Comparison of ENCODE assay signal across 24 cellular contexts in the genomic region with DNA sequence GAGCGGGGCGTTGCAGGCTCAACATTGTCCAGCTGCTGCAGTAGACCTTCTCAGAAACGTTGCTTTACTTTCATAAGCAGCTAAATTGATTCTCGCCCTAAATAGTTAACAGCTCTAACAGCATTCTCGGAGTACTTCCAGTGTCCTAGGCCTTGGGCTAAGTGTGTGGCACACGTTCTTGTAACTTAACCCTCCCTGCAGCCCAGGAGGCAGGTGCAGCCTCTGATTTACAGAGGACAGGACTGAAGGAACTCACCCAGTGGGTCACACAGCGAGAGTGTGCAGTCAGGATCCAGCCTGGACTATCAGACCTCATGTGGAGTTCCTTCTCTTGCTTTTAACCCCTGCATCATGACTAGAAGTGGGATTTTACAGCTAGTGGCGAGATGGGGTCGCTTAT.
DNase-seq lines count a peak whose midpoint lies in the region; ATAC-seq and TF ChIP-seq lines count a peak whose summit lies in the region.
"Had no signal": no experiment of that assay in that cellular context is flagged by ENCODE, and none has a peak within 500 bp of the region (broad histone marks: within the 10 kb centered on the region; RNA-seq: fewer than 3 reads in every experiment).

No MANE protein-coding gene starts in this region.

- no peak overlapping the region for H3K27ac ChIP-seq in HEK293 (ENCODE audit: extremely low read depth, low read depth, low read length)
- H3K27ac ChIP-seq in skeletal muscle tissue (ENCODE audit: low read depth, low read length), result no peak overlapping the region
- H3K27ac ChIP-seq: A549; BLaER1 treated with 17β-estradiol and CSF1 and Interleukin-3, amounts not matched to agents 10 nM and 100 nM; GM23248 had no signal

- no peak overlapping the region for H3K4me3 ChIP-seq in HEK293 (ENCODE audit: low read depth, low read length)
- no peak overlapping the region for H3K4me3 ChIP-seq in NT2/D1 (ENCODE audit: insufficient read length, low read depth)
- no peak overlapping the region for H3K4me3 ChIP-seq in skeletal muscle tissue (ENCODE audit: low read length in 3 of 3)
- H3K4me3 ChIP-seq: A549; BLaER1 treated with 17β-estradiol and CSF1 and Interleukin-3, amounts not matched to agents 10 nM and 100 nM; GM12878; GM23248 had no signal

- H3K9me3 ChIP-seq in HEK293 (ENCODE audit: control insufficient read depth, insufficient read depth, low read depth, low read length), result no peaks in the 10 kb centered on the region
- no peaks in the 10 kb centered on the region for H3K9me3 ChIP-seq in NT2/D1 (ENCODE audit: insufficient read depth, low read length)
- H3K9me3 ChIP-seq in skeletal muscle tissue (ENCODE audit: control insufficient read depth in 3 of 3, low read length in 3 of 3), result no peaks in the 10 kb centered on the region
- H3K9me3 ChIP-seq: A549; BE2C; BLaER1 treated with 17β-estradiol and CSF1 and Interleukin-3, amounts not matched to agents 10 nM and 100 nM had no signal

- TF ChIP-seq CTCF in HEK293 (tag by site-specific recombination; IDR thresholded peaks at IDR 0.05), result no peak

- no peaks in the 10 kb centered on the region for H3K27me3 ChIP-seq in NT2/D1 (ENCODE audit: insufficient read depth, insufficient read length)
- H3K27me3 ChIP-seq in skeletal muscle tissue (ENCODE audit: control insufficient read depth in 3 of 3, insufficient read depth in 3 of 3, low read length in 3 of 3), result no peaks in the 10 kb centered on the region
- H3K27me3 ChIP-seq: BE2C; BLaER1 treated with 17β-estradiol and CSF1 and Interleukin-3, amounts not matched to agents 10 nM and 100 nM had no signal

- POLR2A ChIA-PET in HEK293 (lab: Yijun Ruan, JAX), result no interaction called here

- CTCF ChIA-PET in HEK293 (lab: Yijun Ruan, JAX), result no interaction called here

- no peak for ATAC-seq in GM19397 (IDR thresholded peaks at IDR 0.05; ENCODE audit: unreplicated experiment)
- ATAC-seq: A549, GM12878, HCT116 had no signal

- DNase-seq in NT2/D1 (ENCODE audit: low read depth, low spot score), result no peak
- DNase-seq in left kidney (ENCODE audit: low read depth, low spot score), result peak; percentile 58
- no peak for DNase-seq in hypothalamus (lab: John Stamatoyannopoulos, UW)
- DNase-seq in NK-92 treated with Interleukin-12 subunit alpha and Interleukin-12 subunit beta, amount 100 ng/mL, for 24 hours (lab: John Stamatoyannopoulos, UW), result no peak
- DNase-seq: 8988T; ACHN; AML-193; BE2C; CD4-positive, alpha-beta T cell; CD8-positive, alpha-beta memory T cell; DMS 273 treated with DMSO at 0.1 percent for 48 hours; DMS79; EL; GDM1; GM23248; H9; HFFc6 had no signal

- H3K36me3 ChIP-seq in HEK293 (ENCODE audit: control insufficient read depth in 2 of 2, insufficient read depth in 1 of 2, low read length in 2 of 2) (no peaks in the 10 kb centered on the region), NT2/D1 (ENCODE audit: insufficient read depth, insufficient read length, low read length) (peaks cover 5% of the 10 kb centered on the region), skeletal muscle tissue (ENCODE audit: control insufficient read depth in 3 of 3, insufficient read depth in 3 of 3, low read length in 3 of 3) (no peaks in the 10 kb centered on the region)
- H3K36me3 ChIP-seq: BE2C; BLaER1 treated with 17β-estradiol and CSF1 and Interleukin-3, amounts not matched to agents 10 nM and 100 nM had no signal

- H3K4me1 ChIP-seq in HEK293 (ENCODE audit: control insufficient read depth, insufficient read depth, low read length) (no peaks in the 10 kb centered on the region), NT2/D1 (ENCODE audit: insufficient read depth, insufficient read length) (peaks cover 2% of the 10 kb centered on the region), skeletal muscle tissue (ENCODE audit: control insufficient read depth in 3 of 3, insufficient read depth in 3 of 3, low read length in 3 of 3) (peaks cover 44 to 66% (median 54%) of the 10 kb centered on the region in 3 donors)
- H3K4me1 ChIP-seq: A549 had no signal

- peak overlapping the region; percentile 53 for H3K9ac ChIP-seq in NT2/D1 (ENCODE audit: insufficient read length, low read depth)
- H3K9ac ChIP-seq in skeletal muscle tissue (ENCODE audit: low read depth in 1 of 3, low read length in 3 of 3), result peak overlapping the region; percentile 20 to 63 (median 35)
- H3K9ac ChIP-seq: BLaER1 treated with 17β-estradiol and CSF1 and Interleukin-3, amounts not matched to agents 10 nM and 100 nM; GM23248 had no signal

TF ChIP-seq in HEK293, 187 proteins besides CTCF, POLR2A, EP300 and RAD21:
- TF ChIP-seq ZNF548 (tag by site-specific recombination; IDR thresholded peaks at IDR 0.05), result no peak
- TF ChIP-seq ZNF114 (tag by site-specific recombination; IDR thresholded peaks at IDR 0.05), result no peak
- TF ChIP-seq GLIS1 (tag by site-specific recombination; IDR thresholded peaks at IDR 0.05), result peak; percentile 32; the same call in 1 of the 2 replicates
- TF ChIP-seq, protein P1, sequence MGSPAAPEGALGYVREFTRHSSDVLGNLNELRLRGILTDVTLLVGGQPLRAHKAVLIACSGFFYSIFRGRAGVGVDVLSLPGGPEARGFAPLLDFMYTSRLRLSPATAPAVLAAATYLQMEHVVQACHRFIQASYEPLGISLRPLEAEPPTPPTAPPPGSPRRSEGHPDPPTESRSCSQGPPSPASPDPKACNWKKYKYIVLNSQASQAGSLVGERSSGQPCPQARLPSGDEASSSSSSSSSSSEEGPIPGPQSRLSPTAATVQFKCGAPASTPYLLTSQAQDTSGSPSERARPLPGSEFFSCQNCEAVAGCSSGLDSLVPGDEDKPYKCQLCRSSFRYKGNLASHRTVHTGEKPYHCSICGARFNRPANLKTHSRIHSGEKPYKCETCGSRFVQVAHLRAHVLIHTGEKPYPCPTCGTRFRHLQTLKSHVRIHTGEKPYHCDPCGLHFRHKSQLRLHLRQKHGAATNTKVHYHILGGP (tag by site-specific recombination; IDR thresholded peaks at IDR 0.05), result no peak
- no peak for TF ChIP-seq ZNF518A (tag by site-specific recombination; conservative IDR thresholded peaks at IDR 0.05; ENCODE audit: low read depth)
- TF ChIP-seq ZNF473 (tag by site-specific recombination; IDR thresholded peaks at IDR 0.05), result no peak
- TF ChIP-seq KLF16 (tag by site-specific recombination; IDR thresholded peaks at IDR 0.05), result no peak
- TF ChIP-seq ZIC2 (tag by site-specific recombination; IDR thresholded peaks at IDR 0.05), result peak; percentile 42
- no peak for TF ChIP-seq ZNF529 (tag by site-specific recombination; IDR thresholded peaks at IDR 0.05; ENCODE audit: insufficient replicate concordance)
- TF ChIP-seq ZNF239 (tag by site-specific recombination; IDR thresholded peaks at IDR 0.05), result no peak
- TF ChIP-seq IKZF3 (tag by site-specific recombination; IDR thresholded peaks at IDR 0.05), result no peak
